ENCODE assay signal across 11 cellular contexts in the genomic region with DNA sequence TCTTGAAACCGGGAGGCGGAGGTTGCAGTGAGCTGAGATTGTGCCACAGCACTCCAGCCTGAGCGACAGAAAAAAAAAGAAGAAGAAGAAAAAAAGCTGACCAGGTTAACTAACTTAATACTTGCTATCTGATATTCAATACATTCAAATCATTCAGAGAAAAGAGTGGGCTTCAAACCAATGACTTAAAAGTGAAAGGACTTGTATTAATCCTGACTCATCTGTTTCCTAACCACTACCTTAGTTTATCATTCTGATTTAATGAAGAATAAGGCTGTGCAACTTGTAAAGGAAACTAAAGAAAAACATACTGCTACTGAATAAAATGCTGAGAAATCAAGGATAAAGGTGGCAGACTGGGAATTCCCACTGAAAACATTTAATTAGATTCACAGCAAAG.
DNase-seq lines count a peak whose midpoint lies in the region; ATAC-seq and TF ChIP-seq lines count a peak whose summit lies in the region.
"Had no signal": no experiment of that assay in that cellular context is flagged by ENCODE, and none has a peak within 500 bp of the region (broad histone marks: within the 10 kb centered on the region; RNA-seq: fewer than 3 reads in every experiment).

No MANE protein-coding gene starts in this region.

- 100% methylated on average over 3 of the region's 3 CpGs for WGBS in mammary epithelial cell (ENCODE audit: low coverage, missing lambda C conversion rate)

- dilution Hi-C loops in mammary epithelial cell (cut with HindIII; ENCODE audit: low sequenced_read_pairs), result no loop called here

- CTCF ChIA-PET in MCF 10A (lab: Yijun Ruan, JAX), result interaction anchor here (1.1 to 3.0 kb wide), 2 partner anchors 44 to 459 kb away, joined by 4 to 10 read pairs; no protein-coding TSS in a partner anchor
- CTCF ChIA-PET in mammary epithelial cell (lab: Charles Lee; ENCODE audit: low non-redundant PET), result no interaction called here

- H3K9me3 Mint-ChIP-seq in MCF 10A (ENCODE audit: unreplicated experiment), result no peaks in the 10 kb centered on the region
- H3K9me3 Mint-ChIP-seq in IgD-negative memory B cell, result no peaks in the 10 kb centered on the region
- H3K9me3 Mint-ChIP-seq in effector memory CD8-positive, alpha-beta T cell, result no peaks in the 10 kb centered on the region

- BruUV-seq in MCF 10A (replicated peaks; lab: Mats Ljungman, UMichigan), result no TSS peak
- BruUV-seq in mammary epithelial cell (replicated peaks; lab: Mats Ljungman, UMichigan), result no TSS peak

- in situ Hi-C loops in mammary epithelial cell (cut with MboI; ENCODE audit: low sequenced_read_pairs in 2 of 2), result no loop called here

- DNase-seq in MCF 10A (ENCODE audit: unreplicated experiment) (no peak), mammary epithelial cell (no peak), upper lobe of right lung (no peak), HPDE6-E6E7 (ENCODE audit: extremely low spot score) (no peak), foreskin keratinocyte (no peak), NCI-H510A (lab: John Stamatoyannopoulos, UW) (no peak)
- no peak for DNase-seq in effector memory CD8-positive, alpha-beta T cell
- DNase-seq: activated CD4-positive, alpha-beta T cell treated with anti-CD3 and anti-CD28 coated beads for 1 hour; heart left ventricle; stimulated activated CD4-positive, alpha-beta T cell treated with anti-CD3 and anti-CD28 coated beads, Interleukin-4, amount 100 ng/mL, for 4 hours had no signal

- H3K9me3 ChIP-seq in mammary epithelial cell (replicated peaks; ENCODE audit: insufficient read depth, low read length) (no peaks in the 10 kb centered on the region), upper lobe of right lung (no peaks in the 10 kb centered on the region)
- H3K9me3 ChIP-seq: heart left ventricle had no signal

- no peak overlapping the region for H3K4me3 ChIP-seq in mammary epithelial cell (replicated peaks in 1 of 3; ENCODE audit: insufficient read depth in 1 of 3, low read depth in 2 of 3, low read length in 3 of 3)
- H3K4me3 ChIP-seq in upper lobe of right lung, result no peak overlapping the region

- no peaks in the 10 kb centered on the region for H4K20me1 ChIP-seq in mammary epithelial cell (ENCODE audit: insufficient read depth, low read length)

- no peak overlapping the region for H2AFZ ChIP-seq in mammary epithelial cell (ENCODE audit: low read depth, low read length)

- H3K27ac Mint-ChIP-seq in MCF 10A (ENCODE audit: low read depth, unreplicated experiment) (peak overlapping the region; percentile 54), IgD-negative memory B cell (peak overlapping the region; percentile 86 to 92 (median 91))
- H3K27ac Mint-ChIP-seq in effector memory CD8-positive, alpha-beta T cell, result peak overlapping the region in 1 of 2 donors; percentile 49

- no peak overlapping the region for H3K4me2 ChIP-seq in mammary epithelial cell (ENCODE audit: insufficient read depth, low read depth, low read length)

- peaks cover 1% of the 10 kb centered on the region for H3K36me3 ChIP-seq in mammary epithelial cell (ENCODE audit: insufficient read depth, low read length)
- no peaks in the 10 kb centered on the region for H3K36me3 ChIP-seq in upper lobe of right lung

- H3K36me3 Mint-ChIP-seq in MCF 10A (ENCODE audit: insufficient read depth, unreplicated experiment) (peaks cover 41% of the 10 kb centered on the region), IgD-negative memory B cell (peaks cover 6% of the 10 kb centered on the region)
- H3K36me3 Mint-ChIP-seq in effector memory CD8-positive, alpha-beta T cell (ENCODE audit: insufficient read depth), result peaks cover 56% of the 10 kb centered on the region

- no peak for ATAC-seq in effector memory CD8-positive, alpha-beta T cell (replicated peaks)
- ATAC-seq in upper lobe of right lung (no peak), foreskin keratinocyte (no peak)

- H3K27me3 Mint-ChIP-seq in MCF 10A (ENCODE audit: insufficient read depth, unreplicated experiment), result no peaks in the 10 kb centered on the region
- H3K27me3 Mint-ChIP-seq in IgD-negative memory B cell, result no peaks in the 10 kb centered on the region
- H3K27me3 Mint-ChIP-seq in effector memory CD8-positive, alpha-beta T cell, result no peaks in the 10 kb centered on the region

- H3K27ac ChIP-seq in mammary epithelial cell (ENCODE audit: insufficient read depth, low read depth, low read length) (no peak overlapping the region), upper lobe of right lung (peak overlapping the region; percentile 31), foreskin keratinocyte (no peak overlapping the region)

- intact Hi-C loops in MCF 10A (cut with micrococcal nuclease), result no loop called here
- intact Hi-C loops in mammary epithelial cell (cut with micrococcal nuclease), result no loop called here
- intact Hi-C loops in upper lobe of right lung (cut with DNase I), result no loop called here

- POLR2A ChIA-PET in MCF 10A (lab: Yijun Ruan, JAX), result interaction anchor here (2.5 to 10.3 kb wide), 4 partner anchors 26 to 368 kb away, joined by 18 to 202 read pairs (median 30); partner anchors contain the start of genes JMJD1C and REEP3

- no peak overlapping the region for H3K4me3 Mint-ChIP-seq in MCF 10A (ENCODE audit: unreplicated experiment)
- peak overlapping the region; percentile 75 to 95 (median 85) for H3K4me3 Mint-ChIP-seq in IgD-negative memory B cell
- H3K4me3 Mint-ChIP-seq in effector memory CD8-positive, alpha-beta T cell, result peak overlapping the region; percentile 46 to 49

- H3K27me3 ChIP-seq in mammary epithelial cell (ENCODE audit: insufficient read depth, low read length), result no peaks in the 10 kb centered on the region
- H3K27me3 ChIP-seq in upper lobe of right lung, result no peaks in the 10 kb centered on the region
- no peaks in the 10 kb centered on the region for H3K27me3 ChIP-seq in foreskin keratinocyte
- H3K27me3 ChIP-seq: heart left ventricle had no signal

- no peak for TF ChIP-seq CTCF in MCF 10A (IDR thresholded peaks at IDR 0.05; ENCODE audit: unreplicated experiment)
- no peak for TF ChIP-seq CTCF in mammary epithelial cell (conservative IDR thresholded peaks at IDR 0.05 in 1 of 2, IDR thresholded peaks at IDR 0.05 in 1 of 2; ENCODE audit: extremely low read depth in 1 of 2, insufficient read depth in 1 of 2, low read depth in 1 of 2, low read length in 2 of 2)
- no peak for TF ChIP-seq CTCF in upper lobe of right lung (IDR thresholded peaks at IDR 0.05)
- no peak for TF ChIP-seq CTCF in foreskin keratinocyte (conservative IDR thresholded peaks at IDR 0.05)

- H3K4me1 Mint-ChIP-seq in MCF 10A (ENCODE audit: insufficient read depth, unreplicated experiment) (peaks cover 43% of the 10 kb centered on the region), IgD-negative memory B cell (peaks cover 51 to 53% (median 52%) of the 10 kb centered on the region in 3 donors)
- peaks cover 31 to 58% of the 10 kb centered on the region in 2 donors for H3K4me1 Mint-ChIP-seq in effector memory CD8-positive, alpha-beta T cell (ENCODE audit: low read depth in 2 of 2)

- H3K9ac ChIP-seq in mammary epithelial cell (ENCODE audit: insufficient read depth, low read length), result no peak overlapping the region

- peaks cover 12% of the 10 kb centered on the region for H3K4me1 ChIP-seq in mammary epithelial cell (ENCODE audit: insufficient read depth, low read length)
- H3K4me1 ChIP-seq in upper lobe of right lung, result peaks cover 80% of the 10 kb centered on the region
- peaks cover 22% of the 10 kb centered on the region for H3K4me1 ChIP-seq in foreskin keratinocyte

- peaks cover 95% of the 10 kb centered on the region for H3K79me2 ChIP-seq in mammary epithelial cell (ENCODE audit: insufficient read depth, low read length)
